ENCODE assay signal across 15 cellular contexts in the genomic region with DNA sequence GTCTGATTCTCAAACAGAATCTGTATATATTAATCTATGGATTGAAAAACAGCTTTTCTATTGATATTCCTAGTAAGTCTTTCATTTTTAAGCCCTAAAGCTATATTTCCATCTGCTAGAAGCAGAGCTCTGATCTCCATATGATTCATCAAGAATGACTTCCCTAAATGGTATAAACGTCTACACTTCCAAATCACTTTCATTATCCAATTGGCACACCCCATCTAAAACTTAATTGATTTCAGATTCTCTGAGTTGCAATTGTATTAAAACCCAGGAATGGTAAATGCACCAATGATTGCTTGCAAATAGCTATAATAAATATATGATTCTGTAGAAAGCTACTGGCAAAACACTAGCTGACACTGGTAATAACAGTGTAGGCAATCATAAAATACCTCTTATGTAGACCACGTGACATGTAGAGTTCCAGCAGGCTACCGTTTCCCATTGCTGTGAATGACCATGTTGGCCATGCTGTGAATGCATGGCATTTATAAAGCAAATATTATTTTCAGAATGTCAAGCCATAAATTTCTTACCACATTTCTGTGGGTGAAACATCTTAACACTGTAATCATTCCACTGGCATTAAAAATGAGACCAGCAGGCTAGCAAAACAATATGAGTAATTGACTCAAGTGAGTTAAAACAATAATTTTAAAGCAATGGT.
DNase-seq lines count a peak whose midpoint lies in the region; ATAC-seq and TF ChIP-seq lines count a peak whose summit lies in the region.
"Had no signal": no experiment of that assay in that cellular context is flagged by ENCODE, and none has a peak within 500 bp of the region (broad histone marks: within the 10 kb centered on the region; RNA-seq: fewer than 3 reads in every experiment).

No MANE protein-coding gene starts in this region.

- H3K36me3 ChIP-seq in osteoblast (ENCODE audit: insufficient read depth, low read length), result no peaks in the 10 kb centered on the region
- H3K36me3 ChIP-seq: neutrophil, SJCRH30 had no signal

- peaks cover 27% of the 10 kb centered on the region for H3K4me1 ChIP-seq in osteoblast (ENCODE audit: insufficient read depth, low read length)
- H3K4me1 ChIP-seq: SJCRH30 had no signal

- H3K4me3 ChIP-seq in choroid plexus epithelial cell (ENCODE audit: low read depth, low read length) (no peak overlapping the region), osteoblast (ENCODE audit: insufficient read depth, low read length) (peak overlapping the region; percentile 28)
- H3K4me3 ChIP-seq: lung, SJCRH30 had no signal

- no peaks in the 10 kb centered on the region for H3K27me3 ChIP-seq in osteoblast (ENCODE audit: insufficient read depth, low read length)
- H3K27me3 ChIP-seq: neutrophil, SJCRH30 had no signal

- H3K4me2 ChIP-seq in osteoblast (ENCODE audit: insufficient read depth, low read length), result peak overlapping the region; percentile 44

- ATAC-seq in HG03039 (IDR thresholded peaks at IDR 0.05; ENCODE audit: unreplicated experiment) (no peak), HG02642 (IDR thresholded peaks at IDR 0.05; ENCODE audit: poor library complexity, unreplicated experiment) (no peak)
- ATAC-seq: activated T-helper 17 cell treated with anti-CD3 and anti-CD28 coated beads, Interleukin-2, amount 50 U/mL, for 72 hours had no signal

- peak overlapping the region; percentile 64 for H3K27ac ChIP-seq in osteoblast (ENCODE audit: low read depth, low read length)
- H3K27ac ChIP-seq: C4-2B, neutrophil, SJCRH30 had no signal

- in situ Hi-C loops in Caki2 (cut with HindIII; ENCODE audit: low pct_unique_long_range_greater_than_20kb, low sequenced_read_pairs), result no loop called here

- no peaks in the 10 kb centered on the region for H3K79me2 ChIP-seq in osteoblast (ENCODE audit: insufficient read depth, low read length)

- no peaks in the 10 kb centered on the region for H3K9me3 ChIP-seq in osteoblast (ENCODE audit: low read depth, low read length)
- H3K9me3 ChIP-seq: neutrophil, SJCRH30 had no signal

- TF ChIP-seq CTCF in choroid plexus epithelial cell (conservative IDR thresholded peaks at IDR 0.05; ENCODE audit: low read depth, low read length) (no peak), osteoblast (IDR thresholded peaks at IDR 0.05; ENCODE audit: extremely low read depth, low read depth, low read length) (no peak)

- no peak overlapping the region for H2AFZ ChIP-seq in osteoblast (ENCODE audit: low read length)

- H4K20me1 ChIP-seq in osteoblast (ENCODE audit: insufficient read depth, low read length), result no peaks in the 10 kb centered on the region

- DNase-seq in Caki2 (ENCODE audit: low read depth), result peak; percentile 32
- DNase-seq in NCI-H2081 treated with DMSO at 0.1 percent for 48 hours (lab: John Stamatoyannopoulos, UW), result peak; percentile 98
- DNase-seq in choroid plexus epithelial cell (ENCODE audit: low read depth), result peak; percentile 2
- peak; percentile 68 for DNase-seq in osteoblast (ENCODE audit: insufficient read length, low spot score, missing footprints)
- DNase-seq in AML-193 (lab: John Stamatoyannopoulos, UW), result no peak
- DNase-seq in occipital lobe (lab: John Stamatoyannopoulos, UW), result no peak
- DNase-seq: aorta, NCI-H226, SJCRH30 had no signal

Comparison
In these comparisons a context has a peak if more than half of its experiments do, and no peak if none do; other contexts are left out.
1. DNase-seq: peak in Caki2 (single experiment), NCI-H2081 treated with DMSO at 0.1 percent for 48 hours (single experiment), choroid plexus epithelial cell (single experiment) and osteoblast (single experiment); none in AML-193 (0 of 2) and occipital lobe (single experiment).